18 cellular contexts compared by ENCODE assay signal in genomic region chr10:120022357-120022756, GRCh38.
"Had no signal": no experiment of that assay in that cellular context is flagged by ENCODE, and none has a peak within 500 bp of the region (broad histone marks: within the 10 kb centered on the region; RNA-seq: fewer than 3 reads in every experiment).

No MANE protein-coding gene starts in this region.

- DNase-seq: dorsolateral prefrontal cortex; effector CD4-positive, alpha-beta T cell; esophagus squamous epithelium; kidney; mesenchymal stem cell; mucosa of descending colon; naive B cell; right lobe of liver; small intestine; stimulated activated CD4-positive, alpha-beta T cell treated with anti-CD3 and anti-CD28 coated beads, Interleukin-15, amount 100 ng/mL, for 24 hours; stimulated activated CD4-positive, alpha-beta T cell treated with anti-CD3 and anti-CD28 coated beads, Interleukin-2, amount 100 ng/mL, for 48 hours; stimulated activated naive B cell treated with anti-CD40 and anti-IgM and Interleukin-4, amounts not matched to agents 10 μg/mL and 1 μg/mL and 100 μg/mL, for 72 hours; upper lobe of left lung had no signal

- H3K79me2 ChIP-seq: parathyroid adenoma had no signal

- H3K9me3 ChIP-seq: esophagus squamous epithelium, mucosa of descending colon, right lobe of liver, thoracic aorta, tibial nerve, upper lobe of left lung had no signal

- H3K27ac ChIP-seq: dorsolateral prefrontal cortex, esophagus squamous epithelium, parathyroid adenoma, right lobe of liver, thoracic aorta, tibial nerve, upper lobe of left lung had no signal

- H3K36me3 ChIP-seq: esophagus squamous epithelium, right lobe of liver, thoracic aorta, tibial nerve, upper lobe of left lung had no signal

- H2AFZ ChIP-seq: parathyroid adenoma had no signal

- H3K4me1 ChIP-seq: parathyroid adenoma, right lobe of liver, tibial nerve, upper lobe of left lung had no signal

- ATAC-seq: left lobe of liver; mucosa of descending colon; right lobe of liver; stimulated activated naive B cell treated with anti-CD40 and anti-IgM and Interleukin-4, amounts not matched to agents 10 μg/mL and 1 μg/mL and 100 μg/mL, for 72 hours had no signal

- H3K27me3 ChIP-seq: right lobe of liver, tibial nerve, upper lobe of left lung had no signal

- H3K4me3 ChIP-seq: dorsolateral prefrontal cortex, esophagus squamous epithelium, lung, mucosa of descending colon, right lobe of liver, thoracic aorta, tibial nerve, upper lobe of left lung had no signal

- H3K9ac ChIP-seq: parathyroid adenoma had no signal
